8 cellular contexts compared by ENCODE assay signal in the genomic region with DNA sequence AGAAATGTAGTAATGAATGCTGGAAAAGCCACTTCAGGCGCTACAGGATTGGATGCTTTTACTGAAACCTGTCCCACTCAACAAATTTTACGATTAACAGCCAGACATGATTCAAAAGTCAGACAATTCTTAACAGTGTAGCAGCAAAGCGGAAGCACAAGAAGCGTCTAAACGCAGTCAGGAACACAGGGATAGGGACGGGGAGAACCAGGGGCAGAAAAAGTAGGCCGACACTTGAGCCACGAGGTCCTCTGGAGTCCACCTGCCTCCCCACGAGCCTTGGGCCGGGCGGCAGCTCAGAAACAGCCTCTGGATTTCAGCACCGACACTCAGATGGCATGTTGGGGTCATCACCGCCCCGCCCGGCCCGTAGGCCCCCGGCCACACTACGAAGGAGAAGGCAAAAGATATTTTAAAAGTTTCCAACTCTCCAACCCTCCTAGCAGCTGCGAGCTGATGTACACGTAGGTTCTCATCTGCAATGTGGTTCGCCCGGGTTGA. TPM values are rescaled to one million over a fixed set of nuclear protein-coding genes. Genes with fewer than 3 reads are reported as not detected.
DNase-seq lines count a peak whose midpoint lies in the region; ATAC-seq, FAIRE-seq and TF ChIP-seq lines count a peak whose summit lies in the region.

No MANE protein-coding gene starts in this region.

- ATAC-seq in HepG2 = no peak
- no peak for ATAC-seq in GM21786 (IDR thresholded peaks at IDR 0.05; ENCODE audit: unreplicated experiment)

- H3K27ac ChIP-seq in angular gyrus (ENCODE audit: low read depth, low read length) (peak overlapping the region; percentile 72), HepG2 (ENCODE audit: extremely low read length, insufficient read depth, low read length) (peak overlapping the region; percentile 98), testis (peak overlapping the region; percentile 94 to 96)

- H3K4me2 ChIP-seq in HepG2 (ENCODE audit: low read depth, low read length) = peak overlapping the region; percentile 93

- peaks cover 58% of the 10 kb centered on the region for H3K79me2 ChIP-seq in HepG2 (ENCODE audit: insufficient read depth, low read length)

- CTCF ChIA-PET in HepG2 (lab: Yijun Ruan, JAX; ENCODE audit: low intra/inter-chr PET ratio, low total read pairs) = no interaction called here

- POLR2A ChIA-PET in HepG2 (lab: Yijun Ruan, JAX) = interaction anchor here (1.2 to 8.4 kb wide), 5 partner anchors 9 to 53 kb away, joined by 4 to 102 read pairs (median 41); a partner anchor contains a TSS

- FAIRE-seq in HepG2 (lab: Jason Lieb, UNC) = no peak

- in situ Hi-C loops in HepG2 (cut with HindIII; ENCODE audit: extremely low pct_ligation_motif_present, low pct_unique_long_range_greater_than_20kb) = no loop called here
- in situ Hi-C loops in G401 (cut with HindIII; ENCODE audit: low sequenced_read_pairs) = no loop called here

- H3K4me3 ChIP-seq in HepG2 (replicated peaks in 1 of 3; ENCODE audit: insufficient read depth in 1 of 3, low read depth in 2 of 3, low read length in 3 of 3) (peak overlapping the region; percentile 91 to 94 (median 92)), testis (peak overlapping the region; percentile 73 to 82)

- no peaks in the 10 kb centered on the region for H3K27me3 Mint-ChIP-seq in activated CD4-positive, alpha-beta T cell treated with anti-CD3 and anti-CD28 coated beads, Interleukin-2, amount 10 ng/mL, durations not matched to agents 24 days and 14 days

- H3K9ac ChIP-seq in HepG2 (ENCODE audit: insufficient read depth, low read depth, low read length) = peak overlapping the region; percentile 96

- BruUV-seq in HepG2 (replicated peaks; lab: Mats Ljungman, UMichigan) = TSS peak; percentile 65

- intact Hi-C loops in activated CD4-positive, alpha-beta T cell treated with anti-CD3 and anti-CD28 coated beads, Interleukin-2, amount 10 ng/mL, durations not matched to agents 24 days and 14 days (cut with micrococcal nuclease) = loop anchor here (1.0 to 5.0 kb wide), 2 partner anchors 20 to 1621 kb away; a partner anchor contains a TSS
- intact Hi-C loops in HepG2 (cut with micrococcal nuclease; ENCODE audit: unreplicated experiment) = no loop called here
- intact Hi-C loops in testis (cut with DNase I; ENCODE audit: low total_unique reads) = no loop called here

- H3K27me3 ChIP-seq in HepG2 (ENCODE audit: control insufficient read depth in 1 of 2, insufficient read depth in 2 of 2, low read length in 2 of 2) (no peaks in the 10 kb centered on the region; a peak in 1 of 5 replicates), testis (no peaks in the 10 kb centered on the region)

- no peak for TF ChIP-seq EP300 in HepG2 (IDR thresholded peaks at IDR 0.05; ENCODE audit: low read depth in 2 of 2, low read length in 2 of 2)
- no peak for TF ChIP-seq EP300 in HepG2 (CRISPR knock-in tag; IDR thresholded peaks at IDR 0.05; ENCODE audit: borderline replicate concordance)

- H3K9me3 ChIP-seq in HepG2 (ENCODE audit: low read length) (no peaks in the 10 kb centered on the region), testis (no peaks in the 10 kb centered on the region)

- H2AFZ ChIP-seq in HepG2 (ENCODE audit: low read length) = no peak overlapping the region

- no peak for DNase-seq in activated CD4-positive, alpha-beta T cell treated with anti-CD3 and anti-CD28 coated beads, Interleukin-2, amount 10 ng/mL, durations not matched to agents 24 days and 14 days
- DNase-seq in activated CD4-positive, alpha-beta T cell treated with anti-CD3 and anti-CD28 coated beads, Interleukin-2, amount 50 U/mL, for 48 hours = no peak
- DNase-seq in HepG2 (ENCODE audit: low spot score) (no peak), testis (no peak), G401 (ENCODE audit: low spot score) (no peak), OCI-M1 (lab: John Stamatoyannopoulos, UW) (no peak)

- no peak for TF ChIP-seq RAD21 in HepG2 (CRISPR knock-in tag; IDR thresholded peaks at IDR 0.05)

- H3K9me3 Mint-ChIP-seq in activated CD4-positive, alpha-beta T cell treated with anti-CD3 and anti-CD28 coated beads, Interleukin-2, amount 10 ng/mL, durations not matched to agents 24 days and 14 days = no peaks in the 10 kb centered on the region

- WGBS in HepG2 (ENCODE audit: low lambda C conversion rate) = 0% methylated on average over 18 of the region's 22 CpGs
- WGBS in testis, 2 donors = 0 to 1% methylated on average over 22 of the region's 22 CpGs

- H3K27ac Mint-ChIP-seq in activated CD4-positive, alpha-beta T cell treated with anti-CD3 and anti-CD28 coated beads, Interleukin-2, amount 10 ng/mL, durations not matched to agents 24 days and 14 days = peak overlapping the region; percentile 98

- peaks cover 49% of the 10 kb centered on the region for H4K20me1 ChIP-seq in HepG2 (ENCODE audit: insufficient read depth, low read length)

- H3K36me3 Mint-ChIP-seq in activated CD4-positive, alpha-beta T cell treated with anti-CD3 and anti-CD28 coated beads, Interleukin-2, amount 10 ng/mL, durations not matched to agents 24 days and 14 days (ENCODE audit: low read depth) = peaks cover 61% of the 10 kb centered on the region

- TF ChIP-seq POLR2A in HepG2 (IDR thresholded peaks at IDR 0.05; ENCODE audit: insufficient read depth in 1 of 2, low read depth in 2 of 2, low read length in 2 of 2) (no peak), testis (IDR thresholded peaks at IDR 0.05) (no peak)

- H3K4me1 Mint-ChIP-seq in activated CD4-positive, alpha-beta T cell treated with anti-CD3 and anti-CD28 coated beads, Interleukin-2, amount 10 ng/mL, durations not matched to agents 24 days and 14 days = peaks cover 46% of the 10 kb centered on the region

- H3K4me1 ChIP-seq in HepG2 (ENCODE audit: insufficient read depth, low read length) = peaks cover 39% of the 10 kb centered on the region
- H3K4me1 ChIP-seq in testis = peaks cover 36% of the 10 kb centered on the region

- TF ChIP-seq CTCF in HepG2 (CRISPR knock-in tag; IDR thresholded peaks at IDR 0.05) (no peak), testis (IDR thresholded peaks at IDR 0.05) (no peak)

- H3K4me3 Mint-ChIP-seq in activated CD4-positive, alpha-beta T cell treated with anti-CD3 and anti-CD28 coated beads, Interleukin-2, amount 10 ng/mL, durations not matched to agents 24 days and 14 days = peak overlapping the region; percentile 91

- H3K36me3 ChIP-seq in HepG2 (replicated peaks in 1 of 2; ENCODE audit: control insufficient read depth in 1 of 2, insufficient read depth in 2 of 2, low read length in 2 of 2) = peaks cover 11 to 41% of the 10 kb centered on the region in 2 experiments
- no peaks in the 10 kb centered on the region for H3K36me3 ChIP-seq in testis (ENCODE audit: low read depth, missing control alignments)

RNA-seq across cellular contexts. Expression of a gene that starts 0.6 kb away (rescaled TPM):
- total RNA-seq in activated CD4-positive, alpha-beta T cell treated with anti-CD3 and anti-CD28 coated beads, Interleukin-2, amount 10 ng/mL, durations not matched to agents 24 days and 14 days = 2,172 and 2,196 TPM in 2 replicates
- total RNA-seq in HepG2 (2016; rRNA removed; fragmentation: Illumina TruSeq; extraction: Trizol) = 2,514 and 3,226 TPM in 2 replicates
- 4,063 and 4,402 TPM in 2 replicates for total RNA-seq in HepG2 (2016; cell fraction: cytosol; rRNA removed; fragmentation: Illumina TruSeq; extraction: Trizol; ENCODE audit: low read depth)
- total RNA-seq in HepG2 (2016; cell fraction: insoluble cytoplasmic fraction; rRNA removed; fragmentation: Illumina TruSeq; extraction: Trizol) = 2,554 and 3,310 TPM in 2 replicates
- 5,165 and 5,275 TPM in 2 replicates for total RNA-seq in HepG2 (2016; cell fraction: membrane; rRNA removed; fragmentation: Illumina TruSeq; extraction: Trizol)
- total RNA-seq in HepG2 (2016; cell fraction: nucleus; rRNA removed; fragmentation: Illumina TruSeq; extraction: Trizol) = 943 and 1,018 TPM in 2 replicates
- polyA plus RNA-seq in HepG2 (2011; rRNA removed) = 6,141 and 6,693 TPM in 2 replicates
- polyA plus RNA-seq in HepG2 (2011; cell fraction: cytosol; rRNA removed) = 6,517 and 7,296 TPM in 2 replicates
- polyA plus RNA-seq in HepG2 (2011; cell fraction: nucleus; rRNA removed) = 2,166 and 2,467 TPM in 2 replicates
- polyA plus RNA-seq in HepG2 (2012) = 4,104 and 4,114 TPM in 2 replicates
- polyA plus RNA-seq in HepG2 (2016; cell fraction: cytosol; fragmentation: Illumina TruSeq; extraction: Trizol; ENCODE audit: low read depth) = 3,699 and 3,997 TPM in 2 replicates
- 3,545 and 3,580 TPM in 2 replicates for polyA plus RNA-seq in HepG2 (2016; cell fraction: insoluble cytoplasmic fraction; fragmentation: Illumina TruSeq; extraction: Trizol; ENCODE audit: low read depth)
- polyA plus RNA-seq in HepG2 (2016; cell fraction: membrane; fragmentation: Illumina TruSeq; extraction: Trizol; ENCODE audit: low read depth) = 4,862 and 5,343 TPM in 2 replicates
- 1,515 and 1,598 TPM in 2 replicates for polyA plus RNA-seq in HepG2 (2016; cell fraction: nucleus; fragmentation: Illumina TruSeq; extraction: Trizol; ENCODE audit: insufficient read depth, low read depth)
- polyA minus RNA-seq in HepG2 (2011; rRNA and poly(A)+ RNA removed; ENCODE audit: low replicate concordance) = 10,364 and 11,951 TPM in 2 replicates
- 2,548 and 2,636 TPM in 2 replicates for polyA minus RNA-seq in HepG2 (2011; cell fraction: cytosol; rRNA and poly(A)+ RNA removed)
- 1,064 and 1,481 TPM in 2 replicates for polyA minus RNA-seq in HepG2 (2011; cell fraction: nucleus; rRNA and poly(A)+ RNA removed)
- total RNA-seq in testis = 1,000 to 10,000 TPM in 1 of 2 donors, 100 to 1,000 TPM in 1; 777 to 1,606 TPM
- polyA plus RNA-seq in testis (ENCODE audit: insufficient read depth, low read depth, low replicate concordance) = 1,149 TPM
- 4,601 and 5,352 TPM in 2 replicates for total RNA-seq in G401 (2014; rRNA removed; shearing (Covaris generic))

RNA-seq across cellular contexts. Expression of a gene that starts 17.9 kb away (rescaled TPM):
- total RNA-seq in activated CD4-positive, alpha-beta T cell treated with anti-CD3 and anti-CD28 coated beads, Interleukin-2, amount 10 ng/mL, durations not matched to agents 24 days and 14 days = 15.7 and 16.8 TPM in 2 replicates
- total RNA-seq in HepG2 (2016; rRNA removed; fragmentation: Illumina TruSeq; extraction: Trizol) (5.7 and 7.2 TPM in 2 replicates), testis (10 to 100 TPM; 28.4 to 32.8 TPM)
- 0.20 and 0.44 TPM in 2 replicates for total RNA-seq in HepG2 (2016; cell fraction: cytosol; rRNA removed; fragmentation: Illumina TruSeq; extraction: Trizol; ENCODE audit: low read depth)
- 5.4 and 6.0 TPM in 2 replicates for total RNA-seq in HepG2 (2016; cell fraction: insoluble cytoplasmic fraction; rRNA removed; fragmentation: Illumina TruSeq; extraction: Trizol)
- total RNA-seq in HepG2 (2016; cell fraction: membrane; rRNA removed; fragmentation: Illumina TruSeq; extraction: Trizol) = 2.1 and 2.2 TPM in 2 replicates
- total RNA-seq in HepG2 (2016; cell fraction: nucleus; rRNA removed; fragmentation: Illumina TruSeq; extraction: Trizol) = 10.3 and 12.8 TPM in 2 replicates
- polyA plus RNA-seq in HepG2 (2011; rRNA removed) (11.6 and 11.7 TPM in 2 replicates), testis (ENCODE audit: insufficient read depth, low read depth, low replicate concordance) (19.3 TPM)
- polyA plus RNA-seq in HepG2 (2011; cell fraction: cytosol; rRNA removed) = 4.4 and 5.3 TPM in 2 replicates
- polyA plus RNA-seq in HepG2 (2011; cell fraction: nucleus; rRNA removed) = 16.4 and 22.4 TPM in 2 replicates
- 9.0 and 15.2 TPM in 2 replicates for polyA plus RNA-seq in HepG2 (2012)
- polyA plus RNA-seq in HepG2 (2016; cell fraction: cytosol; fragmentation: Illumina TruSeq; extraction: Trizol; ENCODE audit: low read depth) = 0.20 and 0.26 TPM in 2 replicates
- polyA plus RNA-seq in HepG2 (2016; cell fraction: insoluble cytoplasmic fraction; fragmentation: Illumina TruSeq; extraction: Trizol; ENCODE audit: low read depth) = 5.4 and 5.6 TPM in 2 replicates
- polyA plus RNA-seq in HepG2 (2016; cell fraction: membrane; fragmentation: Illumina TruSeq; extraction: Trizol; ENCODE audit: low read depth) = 0.95 and 1.1 TPM in 2 replicates
- 27.9 and 33.0 TPM in 2 replicates for polyA plus RNA-seq in HepG2 (2016; cell fraction: nucleus; fragmentation: Illumina TruSeq; extraction: Trizol; ENCODE audit: insufficient read depth, low read depth)
- 9.3 and 15.7 TPM in 2 replicates for polyA minus RNA-seq in HepG2 (2011; rRNA and poly(A)+ RNA removed; ENCODE audit: low replicate concordance)
- 2.7 and 3.2 TPM in 2 replicates for polyA minus RNA-seq in HepG2 (2011; cell fraction: cytosol; rRNA and poly(A)+ RNA removed)
- 22.7 and 24.9 TPM in 2 replicates for polyA minus RNA-seq in HepG2 (2011; cell fraction: nucleus; rRNA and poly(A)+ RNA removed)
- total RNA-seq in G401 (2014; rRNA removed; shearing (Covaris generic)) = 2.5 and 3.6 TPM in 2 replicates

RNA-seq across cellular contexts. Expression of a gene that starts 20.0 kb away (rescaled TPM):
- 31.6 and 35.2 TPM in 2 replicates for total RNA-seq in activated CD4-positive, alpha-beta T cell treated with anti-CD3 and anti-CD28 coated beads, Interleukin-2, amount 10 ng/mL, durations not matched to agents 24 days and 14 days
- total RNA-seq in HepG2 (2016; rRNA removed; fragmentation: Illumina TruSeq; extraction: Trizol) (10.9 and 16.7 TPM in 2 replicates), testis (10 to 100 TPM; 39.6 to 53.1 TPM)
- total RNA-seq in HepG2 (2016; cell fraction: cytosol; rRNA removed; fragmentation: Illumina TruSeq; extraction: Trizol; ENCODE audit: low read depth) = 3.4 and 3.6 TPM in 2 replicates
- 12.4 and 16.7 TPM in 2 replicates for total RNA-seq in HepG2 (2016; cell fraction: insoluble cytoplasmic fraction; rRNA removed; fragmentation: Illumina TruSeq; extraction: Trizol)
- total RNA-seq in HepG2 (2016; cell fraction: membrane; rRNA removed; fragmentation: Illumina TruSeq; extraction: Trizol) = 9.1 and 9.7 TPM in 2 replicates
- total RNA-seq in HepG2 (2016; cell fraction: nucleus; rRNA removed; fragmentation: Illumina TruSeq; extraction: Trizol) = 11.4 and 13.1 TPM in 2 replicates
- polyA plus RNA-seq in HepG2 (2011; rRNA removed) (10.2 and 10.9 TPM in 2 replicates), testis (ENCODE audit: insufficient read depth, low read depth, low replicate concordance) (61.5 TPM)
- 5.4 and 6.4 TPM in 2 replicates for polyA plus RNA-seq in HepG2 (2011; cell fraction: cytosol; rRNA removed)
- polyA plus RNA-seq in HepG2 (2011; cell fraction: nucleus; rRNA removed) = 66.0 and 81.3 TPM in 2 replicates
- 10.5 and 10.9 TPM in 2 replicates for polyA plus RNA-seq in HepG2 (2012)
- 2.6 and 3.0 TPM in 2 replicates for polyA plus RNA-seq in HepG2 (2016; cell fraction: cytosol; fragmentation: Illumina TruSeq; extraction: Trizol; ENCODE audit: low read depth)
- polyA plus RNA-seq in HepG2 (2016; cell fraction: insoluble cytoplasmic fraction; fragmentation: Illumina TruSeq; extraction: Trizol; ENCODE audit: low read depth) = 15.2 and 16.5 TPM in 2 replicates
- polyA plus RNA-seq in HepG2 (2016; cell fraction: membrane; fragmentation: Illumina TruSeq; extraction: Trizol; ENCODE audit: low read depth) = 7.8 and 8.3 TPM in 2 replicates
- polyA plus RNA-seq in HepG2 (2016; cell fraction: nucleus; fragmentation: Illumina TruSeq; extraction: Trizol; ENCODE audit: insufficient read depth, low read depth) = 28.6 and 33.8 TPM in 2 replicates
- polyA minus RNA-seq in HepG2 (2011; rRNA and poly(A)+ RNA removed; ENCODE audit: low replicate concordance) = 7.5 and 14.8 TPM in 2 replicates
- polyA minus RNA-seq in HepG2 (2011; cell fraction: cytosol; rRNA and poly(A)+ RNA removed) = 3.3 and 3.7 TPM in 2 replicates
- polyA minus RNA-seq in HepG2 (2011; cell fraction: nucleus; rRNA and poly(A)+ RNA removed) = 17.4 and 18.8 TPM in 2 replicates
- 23.0 and 27.3 TPM in 2 replicates for total RNA-seq in G401 (2014; rRNA removed; shearing (Covaris generic))

RNA-seq across cellular contexts. Expression of a gene that starts 38.1 kb away (rescaled TPM):
- 2.7 TPM in 2 replicates for total RNA-seq in activated CD4-positive, alpha-beta T cell treated with anti-CD3 and anti-CD28 coated beads, Interleukin-2, amount 10 ng/mL, durations not matched to agents 24 days and 14 days
- total RNA-seq in HepG2 (2016; rRNA removed; fragmentation: Illumina TruSeq; extraction: Trizol) (not detected in 2 replicates), testis (under 1 TPM; 0.43 to 0.87 TPM)
- not detected in 2 replicates for total RNA-seq in HepG2 (2016; cell fraction: cytosol; rRNA removed; fragmentation: Illumina TruSeq; extraction: Trizol; ENCODE audit: low read depth)
- not detected in 2 replicates for total RNA-seq in HepG2 (2016; cell fraction: insoluble cytoplasmic fraction; rRNA removed; fragmentation: Illumina TruSeq; extraction: Trizol)
- total RNA-seq in HepG2 (2016; cell fraction: membrane; rRNA removed; fragmentation: Illumina TruSeq; extraction: Trizol) = not detected in 2 replicates
- not detected in 2 replicates for total RNA-seq in HepG2 (2016; cell fraction: nucleus; rRNA removed; fragmentation: Illumina TruSeq; extraction: Trizol)
- polyA plus RNA-seq in HepG2 (2011; rRNA removed) (0.10 and 0.13 TPM in 2 replicates), testis (ENCODE audit: insufficient read depth, low read depth, low replicate concordance) (0.47 TPM)
- polyA plus RNA-seq in HepG2 (2011; cell fraction: cytosol; rRNA removed) = 0.11 and 0.13 TPM in 2 replicates
- polyA plus RNA-seq in HepG2 (2011; cell fraction: nucleus; rRNA removed) = 0.16 and 0.29 TPM in 2 replicates
- polyA plus RNA-seq in HepG2 (2012) = 0.13 TPM in 1 of 2 replicates, not detected in the other
- not detected in 2 replicates for polyA plus RNA-seq in HepG2 (2016; cell fraction: cytosol; fragmentation: Illumina TruSeq; extraction: Trizol; ENCODE audit: low read depth)
- polyA plus RNA-seq in HepG2 (2016; cell fraction: insoluble cytoplasmic fraction; fragmentation: Illumina TruSeq; extraction: Trizol; ENCODE audit: low read depth) = not detected in 2 replicates
- polyA plus RNA-seq in HepG2 (2016; cell fraction: membrane; fragmentation: Illumina TruSeq; extraction: Trizol; ENCODE audit: low read depth) = 0.23 TPM in 1 of 2 replicates, not detected in the other
- not detected in 2 replicates for polyA plus RNA-seq in HepG2 (2016; cell fraction: nucleus; fragmentation: Illumina TruSeq; extraction: Trizol; ENCODE audit: insufficient read depth, low read depth)
- 10.8 TPM in 1 of 2 replicates, not detected in the other for polyA minus RNA-seq in HepG2 (2011; rRNA and poly(A)+ RNA removed; ENCODE audit: low replicate concordance)
- 0.88 TPM in 1 of 2 replicates, not detected in the other for polyA minus RNA-seq in HepG2 (2011; cell fraction: cytosol; rRNA and poly(A)+ RNA removed)
- 1.2 TPM in 1 of 2 replicates, not detected in the other for polyA minus RNA-seq in HepG2 (2011; cell fraction: nucleus; rRNA and poly(A)+ RNA removed)
- 3.9 and 5.1 TPM in 2 replicates for total RNA-seq in G401 (2014; rRNA removed; shearing (Covaris generic))
